9 cellular contexts compared by ENCODE assay signal in the genomic region with DNA sequence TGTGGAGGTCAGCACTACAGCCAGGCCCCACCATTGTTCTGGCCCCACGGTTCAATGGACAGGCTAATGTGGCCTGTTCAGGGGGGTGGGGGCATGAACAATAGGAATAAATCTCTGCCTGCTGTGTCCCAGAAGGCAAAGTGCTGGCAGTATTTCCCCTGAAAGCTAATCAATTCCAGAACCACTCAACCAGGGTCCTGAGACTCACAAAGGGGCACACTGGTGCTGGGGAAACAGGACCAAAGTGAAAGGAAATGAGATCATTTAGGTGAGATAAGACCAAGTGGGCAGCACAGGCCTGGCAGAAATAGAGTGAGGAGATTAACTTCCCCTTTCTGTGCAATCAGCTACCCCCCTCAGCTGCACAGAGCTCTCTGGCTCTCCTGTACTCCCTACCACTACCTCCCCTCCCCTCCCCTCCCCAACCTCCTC. TPM values are rescaled to one million over a fixed set of nuclear protein-coding genes. Genes with fewer than 3 reads are reported as not detected.
DNase-seq lines count a peak whose midpoint lies in the region; ATAC-seq and TF ChIP-seq lines count a peak whose summit lies in the region.
"Had no signal": no experiment of that assay in that cellular context is flagged by ENCODE, and none has a peak within 500 bp of the region (broad histone marks: within the 10 kb centered on the region; RNA-seq: fewer than 3 reads in every experiment).

No MANE protein-coding gene starts in this region.

- H3K36me3 Mint-ChIP-seq in activated CD4-positive, alpha-beta memory T cell treated with anti-CD3 and anti-CD28 coated beads for 36 hours = peaks cover 7% of the 10 kb centered on the region
- H3K36me3 Mint-ChIP-seq in activated CD4-positive, alpha-beta memory T cell treated with anti-CD3 and anti-CD28 coated beads, Interleukin-2, amount 10 ng/mL, durations not matched to agents 7 days and 5 days (ENCODE audit: low read depth) = no peaks in the 10 kb centered on the region
- H3K36me3 Mint-ChIP-seq in activated T-helper 2 cell treated with anti-CD3 and anti-CD28 coated beads, Interferon-gamma antibody, Interleukin-2, Interleukin-4, amounts not matched to agents 10 μg/mL and 5 μg/mL and 100 μg/mL, durations not matched to agents 14 hours and 24 hours and 36 hours (ENCODE audit: low read depth) = no peaks in the 10 kb centered on the region

- peak overlapping the region; percentile 44 for H3K9ac ChIP-seq in SU-DHL-6 (ENCODE audit: low read length)

- H4K20me1 ChIP-seq in SU-DHL-6 (ENCODE audit: low read depth, low read length) = no peaks in the 10 kb centered on the region

- no peaks in the 10 kb centered on the region for H3K79me2 ChIP-seq in SU-DHL-6 (ENCODE audit: insufficient read depth, low read length)

- peak overlapping the region; percentile 51 for H3K4me2 ChIP-seq in SU-DHL-6 (ENCODE audit: low read depth, low read length, poor library complexity, severe bottlenecking)

- peak overlapping the region; percentile 87 for H3K27ac ChIP-seq in SU-DHL-6 (ENCODE audit: low read depth, low read length)
- H3K27ac ChIP-seq: uterus had no signal

- H3K36me3 ChIP-seq in SU-DHL-6 (ENCODE audit: low read length) (no peaks in the 10 kb centered on the region), MG63 (no peaks in the 10 kb centered on the region)
- H3K36me3 ChIP-seq: uterus had no signal

- POLR2A ChIA-PET in activated CD4-positive, alpha-beta memory T cell treated with anti-CD3 and anti-CD28 coated beads for 36 hours (lab: Charles Lee) = interaction anchor here (3.2 kb wide), 1 partner anchor 14 kb away, joined by 39 read pairs; no protein-coding TSS in a partner anchor
- POLR2A ChIA-PET in activated CD4-positive, alpha-beta memory T cell treated with anti-CD3 and anti-CD28 coated beads, Interleukin-2, amount 10 ng/mL, durations not matched to agents 7 days and 5 days (lab: Charles Lee) = no interaction called here

- H3K27me3 ChIP-seq in SU-DHL-6 (ENCODE audit: low read length) (no peaks in the 10 kb centered on the region), MG63 (no peaks in the 10 kb centered on the region)
- H3K27me3 ChIP-seq: uterus had no signal

- H2AFZ ChIP-seq in SU-DHL-6 (ENCODE audit: low read depth, low read length, severe bottlenecking) = peak overlapping the region; percentile 58

- H3K4me3 ChIP-seq in SU-DHL-6 (ENCODE audit: insufficient read depth, low read length, poor library complexity, severe bottlenecking) (no peak overlapping the region), MG63 (no peak overlapping the region)
- H3K4me3 ChIP-seq: uterus had no signal

- H3K4me1 Mint-ChIP-seq in activated CD4-positive, alpha-beta memory T cell treated with anti-CD3 and anti-CD28 coated beads for 36 hours (ENCODE audit: low read depth) = peaks cover 83% of the 10 kb centered on the region
- peaks cover 26% of the 10 kb centered on the region for H3K4me1 Mint-ChIP-seq in activated CD4-positive, alpha-beta memory T cell treated with anti-CD3 and anti-CD28 coated beads, Interleukin-2, amount 10 ng/mL, durations not matched to agents 7 days and 5 days
- H3K4me1 Mint-ChIP-seq in activated T-helper 2 cell treated with anti-CD3 and anti-CD28 coated beads, Interferon-gamma antibody, Interleukin-2, Interleukin-4, amounts not matched to agents 10 μg/mL and 5 μg/mL and 100 μg/mL, durations not matched to agents 14 hours and 24 hours and 36 hours (ENCODE audit: low read depth) = peaks cover 39% of the 10 kb centered on the region

- ATAC-seq in HG03196 (IDR thresholded peaks at IDR 0.05; ENCODE audit: unreplicated experiment) = peak; percentile 62
- ATAC-seq in stimulated activated naive CD8-positive, alpha-beta T cell treated with anti-CD3 and anti-CD28 coated beads, Interleukin-15, Interleukin-2, amounts not matched to agents 100 U/mL and 50 U/mL, for 24 hours = peak; percentile 20

- H3K27me3 Mint-ChIP-seq in activated CD4-positive, alpha-beta memory T cell treated with anti-CD3 and anti-CD28 coated beads for 36 hours = no peaks in the 10 kb centered on the region
- no peaks in the 10 kb centered on the region for H3K27me3 Mint-ChIP-seq in activated CD4-positive, alpha-beta memory T cell treated with anti-CD3 and anti-CD28 coated beads, Interleukin-2, amount 10 ng/mL, durations not matched to agents 7 days and 5 days
- no peaks in the 10 kb centered on the region for H3K27me3 Mint-ChIP-seq in activated T-helper 2 cell treated with anti-CD3 and anti-CD28 coated beads, Interferon-gamma antibody, Interleukin-2, Interleukin-4, amounts not matched to agents 10 μg/mL and 5 μg/mL and 100 μg/mL, durations not matched to agents 14 hours and 24 hours and 36 hours (ENCODE audit: low read depth)

- H3K9me3 Mint-ChIP-seq in activated CD4-positive, alpha-beta memory T cell treated with anti-CD3 and anti-CD28 coated beads for 36 hours = no peaks in the 10 kb centered on the region
- no peaks in the 10 kb centered on the region for H3K9me3 Mint-ChIP-seq in activated CD4-positive, alpha-beta memory T cell treated with anti-CD3 and anti-CD28 coated beads, Interleukin-2, amount 10 ng/mL, durations not matched to agents 7 days and 5 days
- H3K9me3 Mint-ChIP-seq in activated T-helper 2 cell treated with anti-CD3 and anti-CD28 coated beads, Interferon-gamma antibody, Interleukin-2, Interleukin-4, amounts not matched to agents 10 μg/mL and 5 μg/mL and 100 μg/mL, durations not matched to agents 14 hours and 24 hours and 36 hours = no peaks in the 10 kb centered on the region

- H3F3A ChIP-seq in SU-DHL-6 (ENCODE audit: insufficient read depth) = peaks cover 17% of the 10 kb centered on the region

- TF ChIP-seq CTCF in SU-DHL-6 (IDR thresholded peaks at IDR 0.05; ENCODE audit: insufficient read depth, low read length, poor library complexity, severe bottlenecking) = no peak

- no peak for DNase-seq in activated CD4-positive, alpha-beta memory T cell treated with anti-CD3 and anti-CD28 coated beads for 36 hours
- DNase-seq in activated CD4-positive, alpha-beta memory T cell treated with anti-CD3 and anti-CD28 coated beads, Interleukin-2, amount 10 ng/mL, durations not matched to agents 7 days and 5 days = no peak
- no peak for DNase-seq in stimulated activated naive CD8-positive, alpha-beta T cell treated with anti-CD3 and anti-CD28 coated beads, Interleukin-15, Interleukin-2, amounts not matched to agents 100 U/mL and 50 U/mL, for 24 hours
- no peak for DNase-seq in activated T-helper 2 cell treated with anti-CD3 and anti-CD28 coated beads, Interferon-gamma antibody, Interleukin-2, Interleukin-4, amounts not matched to agents 10 μg/mL and 5 μg/mL and 100 μg/mL, durations not matched to agents 14 hours and 24 hours and 36 hours (ENCODE audit: low spot score)
- no peak for DNase-seq in stimulated activated CD4-positive, alpha-beta T cell treated with anti-CD3 and anti-CD28 coated beads, Interleukin-4, amount 100 ng/mL, for 4 hours
- no peak for DNase-seq in MG63
- DNase-seq: uterus had no signal

- CTCF ChIA-PET in activated CD4-positive, alpha-beta memory T cell treated with anti-CD3 and anti-CD28 coated beads for 36 hours (lab: Charles Lee) = interaction anchor here (0.8 to 4.0 kb wide), 5 partner anchors 13 to 589 kb away, joined by 3 to 31 read pairs (median 4); no protein-coding TSS in a partner anchor
- CTCF ChIA-PET in activated CD4-positive, alpha-beta memory T cell treated with anti-CD3 and anti-CD28 coated beads, Interleukin-2, amount 10 ng/mL, durations not matched to agents 7 days and 5 days (lab: Charles Lee) = interaction anchor here (0.9 to 1.2 kb wide), 3 partner anchors 8 to 549 kb away, joined by 3 to 4 read pairs (median 3); no protein-coding TSS in a partner anchor

- H3K27ac Mint-ChIP-seq in activated CD4-positive, alpha-beta memory T cell treated with anti-CD3 and anti-CD28 coated beads for 36 hours = peak overlapping the region; percentile 53
- no peak overlapping the region for H3K27ac Mint-ChIP-seq in activated CD4-positive, alpha-beta memory T cell treated with anti-CD3 and anti-CD28 coated beads, Interleukin-2, amount 10 ng/mL, durations not matched to agents 7 days and 5 days
- H3K27ac Mint-ChIP-seq in activated T-helper 2 cell treated with anti-CD3 and anti-CD28 coated beads, Interferon-gamma antibody, Interleukin-2, Interleukin-4, amounts not matched to agents 10 μg/mL and 5 μg/mL and 100 μg/mL, durations not matched to agents 14 hours and 24 hours and 36 hours = no peak overlapping the region

- no peaks in the 10 kb centered on the region for H3K9me3 ChIP-seq in SU-DHL-6 (ENCODE audit: insufficient read depth, low read length)
- H3K9me3 ChIP-seq in MG63 = peaks cover 6% of the 10 kb centered on the region; the same call in 1 of the 2 replicates
- H3K9me3 ChIP-seq: uterus had no signal

- no peaks in the 10 kb centered on the region for H3K9me2 ChIP-seq in SU-DHL-6 (replicated peaks; ENCODE audit: insufficient read depth, low read length)

- intact Hi-C loops in activated CD4-positive, alpha-beta memory T cell treated with anti-CD3 and anti-CD28 coated beads for 36 hours (cut with micrococcal nuclease) = no loop called here
- intact Hi-C loops in activated T-helper 2 cell treated with anti-CD3 and anti-CD28 coated beads, Interferon-gamma antibody, Interleukin-2, Interleukin-4, amounts not matched to agents 10 μg/mL and 5 μg/mL and 100 μg/mL, durations not matched to agents 14 hours and 24 hours and 36 hours (cut with micrococcal nuclease) = loop anchor here (10.0 kb wide), 2 partner anchors 82 to 118 kb away; partner anchors contain the start of gene AHSG

- no peak overlapping the region for H3K4me3 Mint-ChIP-seq in activated CD4-positive, alpha-beta memory T cell treated with anti-CD3 and anti-CD28 coated beads for 36 hours
- no peak overlapping the region for H3K4me3 Mint-ChIP-seq in activated CD4-positive, alpha-beta memory T cell treated with anti-CD3 and anti-CD28 coated beads, Interleukin-2, amount 10 ng/mL, durations not matched to agents 7 days and 5 days
- H3K4me3 Mint-ChIP-seq in activated T-helper 2 cell treated with anti-CD3 and anti-CD28 coated beads, Interferon-gamma antibody, Interleukin-2, Interleukin-4, amounts not matched to agents 10 μg/mL and 5 μg/mL and 100 μg/mL, durations not matched to agents 14 hours and 24 hours and 36 hours (ENCODE audit: low read depth) = no peak overlapping the region

RNA-seq across cellular contexts. Expression of gene CRYGS, which starts 11.5 kb away (rescaled TPM):
- total RNA-seq in activated CD4-positive, alpha-beta memory T cell treated with anti-CD3 and anti-CD28 coated beads for 36 hours = 1 to 10 TPM; 2.5 to 2.7 TPM
- 1 to 10 TPM; 4.1 to 4.8 TPM for total RNA-seq in activated CD4-positive, alpha-beta memory T cell treated with anti-CD3 and anti-CD28 coated beads, Interleukin-2, amount 10 ng/mL, durations not matched to agents 7 days and 5 days
- total RNA-seq in activated T-helper 2 cell treated with anti-CD3 and anti-CD28 coated beads, Interferon-gamma antibody, Interleukin-2, Interleukin-4, amounts not matched to agents 10 μg/mL and 5 μg/mL and 100 μg/mL, durations not matched to agents 14 hours and 24 hours and 36 hours = 3.8 and 5.6 TPM in 2 replicates
- 0.66 TPM in 1 of 2 replicates, not detected in the other for total RNA-seq in MG63 (2014; rRNA removed; shearing (Covaris generic); ENCODE audit: low replicate concordance)

RNA-seq across cellular contexts. Expression of gene TBCCD1, which starts 34.5 kb away (rescaled TPM):
- total RNA-seq in activated CD4-positive, alpha-beta memory T cell treated with anti-CD3 and anti-CD28 coated beads for 36 hours = 10 to 100 TPM; 10.6 to 12.1 TPM
- 10 to 100 TPM; 11.9 to 13.5 TPM for total RNA-seq in activated CD4-positive, alpha-beta memory T cell treated with anti-CD3 and anti-CD28 coated beads, Interleukin-2, amount 10 ng/mL, durations not matched to agents 7 days and 5 days
- total RNA-seq in activated T-helper 2 cell treated with anti-CD3 and anti-CD28 coated beads, Interferon-gamma antibody, Interleukin-2, Interleukin-4, amounts not matched to agents 10 μg/mL and 5 μg/mL and 100 μg/mL, durations not matched to agents 14 hours and 24 hours and 36 hours = 17.5 and 17.7 TPM in 2 replicates
- total RNA-seq in MG63 (2014; rRNA removed; shearing (Covaris generic); ENCODE audit: low replicate concordance) = 21.5 and 24.1 TPM in 2 replicates

RNA-seq across cellular contexts. Expression of gene DNAJB11, which starts 37.9 kb away (rescaled TPM):
- total RNA-seq in activated CD4-positive, alpha-beta memory T cell treated with anti-CD3 and anti-CD28 coated beads for 36 hours = 10 to 100 TPM; 36.9 to 39.5 TPM
- total RNA-seq in activated CD4-positive, alpha-beta memory T cell treated with anti-CD3 and anti-CD28 coated beads, Interleukin-2, amount 10 ng/mL, durations not matched to agents 7 days and 5 days = 10 to 100 TPM; 50.7 to 55.7 TPM
- total RNA-seq in activated T-helper 2 cell treated with anti-CD3 and anti-CD28 coated beads, Interferon-gamma antibody, Interleukin-2, Interleukin-4, amounts not matched to agents 10 μg/mL and 5 μg/mL and 100 μg/mL, durations not matched to agents 14 hours and 24 hours and 36 hours = 66.3 and 72.8 TPM in 2 replicates
- total RNA-seq in MG63 (2014; rRNA removed; shearing (Covaris generic); ENCODE audit: low replicate concordance) = 63.1 and 86.8 TPM in 2 replicates
